9 cellular contexts compared by ENCODE assay signal in genomic region chr4:118353452-118353851, GRCh38. TPM values are rescaled to one million over a fixed set of nuclear protein-coding genes. Genes with fewer than 3 reads are reported as not detected.
DNase-seq lines count a peak whose midpoint lies in the region; ATAC-seq and TF ChIP-seq lines count a peak whose summit lies in the region.
"Had no signal": no experiment of that assay in that cellular context is flagged by ENCODE, and none has a peak within 500 bp of the region (broad histone marks: within the 10 kb centered on the region; RNA-seq: fewer than 3 reads in every experiment).

No MANE protein-coding gene starts in this region.

- no peaks in the 10 kb centered on the region for H3K9me3 ChIP-seq in naive thymus-derived CD4-positive, alpha-beta T cell (ENCODE audit: control insufficient read depth in 2 of 3, low read length in 3 of 3)

- peak overlapping the region; percentile 73 for H3K4me3 ChIP-seq in BJ (ENCODE audit: low read depth, low read length)
- H3K4me3 ChIP-seq in naive thymus-derived CD4-positive, alpha-beta T cell (ENCODE audit: low read length): peak overlapping the region; percentile 13

- ATAC-seq in HG03432 (IDR thresholded peaks at IDR 0.05; ENCODE audit: unreplicated experiment) (peak; percentile 0), GM18867 (IDR thresholded peaks at IDR 0.05; ENCODE audit: unreplicated experiment) (no peak)
- ATAC-seq in central memory CD8-positive, alpha-beta T cell (replicated peaks; ENCODE audit: extremely low read depth, poor library complexity, severe bottlenecking): no peak
- ATAC-seq in naive thymus-derived CD4-positive, alpha-beta T cell: no peak

- no peaks in the 10 kb centered on the region for H3K36me3 ChIP-seq in BJ (ENCODE audit: control insufficient read depth, insufficient read depth, low read length)
- no peaks in the 10 kb centered on the region for H3K36me3 ChIP-seq in naive thymus-derived CD4-positive, alpha-beta T cell (ENCODE audit: control insufficient read depth in 2 of 3, insufficient read depth in 3 of 3, low read length in 3 of 3)

- H3K27ac Mint-ChIP-seq in central memory CD8-positive, alpha-beta T cell (ENCODE audit: low read depth): no peak overlapping the region
- H3K27ac Mint-ChIP-seq in naive thymus-derived CD4-positive, alpha-beta T cell: peak overlapping the region in 1 of 9 donors; percentile 23

- peaks cover 2% of the 10 kb centered on the region for H3K36me3 Mint-ChIP-seq in central memory CD8-positive, alpha-beta T cell (ENCODE audit: insufficient read depth)
- no peaks in the 10 kb centered on the region for H3K36me3 Mint-ChIP-seq in naive thymus-derived CD4-positive, alpha-beta T cell

- POLR2A ChIA-PET in BJ (lab: Charles Lee): interaction anchor here (0.6 to 1.5 kb wide), 3 partner anchors 14 to 71 kb away, joined by 3 to 5 read pairs (median 3); no protein-coding TSS in a partner anchor
- POLR2A ChIA-PET in naive thymus-derived CD4-positive, alpha-beta T cell (lab: Charles Lee): no interaction called here

- H3K4me3 Mint-ChIP-seq in central memory CD8-positive, alpha-beta T cell: peak overlapping the region; percentile 69
- H3K4me3 Mint-ChIP-seq in naive thymus-derived CD4-positive, alpha-beta T cell: peak overlapping the region; percentile 64 to 86 (median 82)

- peaks cover 94% of the 10 kb centered on the region for H3K27me3 Mint-ChIP-seq in central memory CD8-positive, alpha-beta T cell
- peaks cover 72 to 87% (median 81%) of the 10 kb centered on the region in 5 donors for H3K27me3 Mint-ChIP-seq in naive thymus-derived CD4-positive, alpha-beta T cell

- peaks cover 6 to 7% of the 10 kb centered on the region in 2 donors for H3K4me1 ChIP-seq in naive thymus-derived CD4-positive, alpha-beta T cell (ENCODE audit: control insufficient read depth in 2 of 2, insufficient read depth in 2 of 2, low read length in 2 of 2)

- H3K9me3 Mint-ChIP-seq in central memory CD8-positive, alpha-beta T cell: no peaks in the 10 kb centered on the region
- H3K9me3 Mint-ChIP-seq in naive thymus-derived CD4-positive, alpha-beta T cell: peaks cover 0 to 4% (median 0%) of the 10 kb centered on the region in 11 donors

- H3K27ac ChIP-seq in naive thymus-derived CD4-positive, alpha-beta T cell (ENCODE audit: low read depth, low read length): no peak overlapping the region

- DNase-seq in BJ (ENCODE audit: low read depth) (no peak), OCI-M2 (lab: John Stamatoyannopoulos, UW; ENCODE audit: unreplicated experiment) (no peak)
- DNase-seq in central memory CD8-positive, alpha-beta T cell (ENCODE audit: low spot score in 2 of 2): no peak
- DNase-seq in naive thymus-derived CD4-positive, alpha-beta T cell: no peak
- DNase-seq in stimulated activated CD4-positive, alpha-beta T cell treated with anti-CD3 and anti-CD28 coated beads, Interleukin-2, amount 100 ng/mL, for 48 hours: no peak
- no peak for DNase-seq in stimulated activated CD4-positive, alpha-beta T cell treated with anti-CD3 and anti-CD28 coated beads, Interleukin-4, amount 100 ng/mL, for 4 hours

- intact Hi-C loops in naive thymus-derived CD4-positive, alpha-beta T cell (cut with micrococcal nuclease): loop anchor here (1.0 to 10.0 kb wide), 2 partner anchors 72 to 1999 kb away; no protein-coding TSS in a partner anchor

- no peaks in the 10 kb centered on the region for H3K27me3 ChIP-seq in BJ (ENCODE audit: control insufficient read depth, insufficient read depth, low read length)
- peaks cover 11 to 14% of the 10 kb centered on the region in 2 donors for H3K27me3 ChIP-seq in naive thymus-derived CD4-positive, alpha-beta T cell (ENCODE audit: control insufficient read depth in 2 of 2, insufficient read depth in 2 of 2, low read length in 2 of 2)

- H3K4me1 Mint-ChIP-seq in central memory CD8-positive, alpha-beta T cell: peaks cover 9% of the 10 kb centered on the region
- peaks cover 6 to 20% (median 16%) of the 10 kb centered on the region in 7 donors for H3K4me1 Mint-ChIP-seq in naive thymus-derived CD4-positive, alpha-beta T cell

- no peak for TF ChIP-seq CTCF in BJ (IDR thresholded peaks at IDR 0.05; ENCODE audit: insufficient read depth, low read depth, low read length)

- CTCF ChIA-PET in BJ (lab: Yijun Ruan, JAX): interaction anchor here (0.6 to 6.1 kb wide), 16 partner anchors 9 to 195 kb away, joined by 3 to 68 read pairs (median 5); no protein-coding TSS in a partner anchor
- CTCF ChIA-PET in naive thymus-derived CD4-positive, alpha-beta T cell (lab: Charles Lee): interaction anchor here (0.7 kb wide), 1 partner anchor 8 kb away, joined by 3 read pairs; no protein-coding TSS in a partner anchor

RNA-seq across cellular contexts. Expression of gene PRSS12, which starts 0.6 kb away (rescaled TPM):
- polyA plus RNA-seq in BJ (2011; rRNA removed): 108 and 139 TPM in 2 replicates
- polyA minus RNA-seq in BJ (2011; rRNA and poly(A)+ RNA removed): 70.1 and 74.9 TPM in 2 replicates
- total RNA-seq in naive thymus-derived CD4-positive, alpha-beta T cell: not detected
- under 1 TPM in 1 of 2 donors, not detected in 1; 0.07 TPM for polyA plus RNA-seq in naive thymus-derived CD4-positive, alpha-beta T cell
- total RNA-seq: activated CD8-positive, alpha-beta memory T cell treated with anti-CD3 and anti-CD28 coated beads for 36 hours had no signal

Comparison
In these comparisons a context has a peak if more than half of its experiments do, and no peak if none do; other contexts are left out.
1. RNA of gene PRSS12, which starts 0.6 kb away (polyA plus RNA-seq): 108 to 139 TPM in BJ; 0.07 TPM in naive thymus-derived CD4-positive, alpha-beta T cell; every median in the first group is over 100 times any median in the second.